ENCODE assay signal across 24 cellular contexts in the genomic region with DNA sequence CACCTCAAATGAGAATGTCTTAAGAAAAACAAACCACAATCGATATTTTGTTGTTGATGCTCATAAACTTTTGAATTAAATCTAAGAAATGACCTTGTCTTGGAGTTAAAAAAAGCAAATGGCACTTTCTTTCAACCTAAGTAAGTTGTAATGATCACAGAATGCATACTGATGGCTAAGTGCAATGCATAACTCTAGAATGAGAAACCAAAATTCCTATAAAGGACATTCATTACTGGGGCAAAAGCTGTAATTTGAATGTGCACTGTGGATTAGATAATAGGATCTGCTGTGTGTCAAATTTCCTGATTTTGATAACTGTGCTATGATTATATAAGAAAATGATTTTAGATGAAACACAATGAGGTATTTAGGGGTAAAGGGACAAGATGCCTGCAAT. TPM values are rescaled to one million over a fixed set of nuclear protein-coding genes. Genes with fewer than 3 reads are reported as not detected.
DNase-seq lines count a peak whose midpoint lies in the region; ATAC-seq and TF ChIP-seq lines count a peak whose summit lies in the region.
"Had no signal": no experiment of that assay in that cellular context is flagged by ENCODE, and none has a peak within 500 bp of the region (broad histone marks: within the 10 kb centered on the region; RNA-seq: fewer than 3 reads in every experiment).

No MANE protein-coding gene starts in this region.

- no peaks in the 10 kb centered on the region for H3K9me3 Mint-ChIP-seq in effector memory CD8-positive, alpha-beta T cell
- H3K9me3 Mint-ChIP-seq in type B pancreatic cell: no peaks in the 10 kb centered on the region
- H3K9me3 Mint-ChIP-seq: activated naive CD8-positive, alpha-beta T cell treated with anti-CD3 and anti-CD28 coated beads, Interleukin-2, amount 10 ng/mL, durations not matched to agents 7 days and 5 days; IgD-negative memory B cell; immature natural killer cell; nephron progenitor cell had no signal

- H3K36me3 ChIP-seq in left ventricle myocardium inferior (no peaks in the 10 kb centered on the region), Karpas-422 (ENCODE audit: insufficient read depth, low read length) (peaks cover 28% of the 10 kb centered on the region; the same call in 1 of the 2 replicates), subcutaneous abdominal adipose tissue (ENCODE audit: control insufficient read depth in 5 of 5, insufficient read depth in 5 of 5, low read length in 5 of 5) (peaks cover 0 to 9% (median 4%) of the 10 kb centered on the region in 5 donors)
- H3K36me3 ChIP-seq: brain microvascular endothelial cell, upper lobe of right lung had no signal

- H3K4me1 ChIP-seq in left ventricle myocardium inferior (peaks cover 86% of the 10 kb centered on the region), right cardiac atrium (ENCODE audit: control insufficient read depth, insufficient read depth, low read length) (peaks cover 16% of the 10 kb centered on the region), Karpas-422 (ENCODE audit: low read length) (peaks cover 100% of the 10 kb centered on the region), subcutaneous abdominal adipose tissue (ENCODE audit: control insufficient read depth in 5 of 5, insufficient read depth in 5 of 5, low read length in 5 of 5) (peaks cover 0 to 38% (median 27%) of the 10 kb centered on the region in 5 donors)

- no peaks in the 10 kb centered on the region for H3K9me2 ChIP-seq in Karpas-422 (replicated peaks; ENCODE audit: insufficient read depth, low read length)

- H3K79me2 ChIP-seq in Karpas-422 (ENCODE audit: low read length): peaks cover 99% of the 10 kb centered on the region

- 74% methylated on average over 1 of the region's 1 CpG for WGBS in right cardiac atrium

- H3K27me3 ChIP-seq in left ventricle myocardium inferior (ENCODE audit: low read depth): no peaks in the 10 kb centered on the region
- no peaks in the 10 kb centered on the region for H3K27me3 ChIP-seq in right cardiac atrium (ENCODE audit: control insufficient read depth, insufficient read depth)
- H3K27me3 ChIP-seq in Karpas-422 (ENCODE audit: low read length): no peaks in the 10 kb centered on the region
- H3K27me3 ChIP-seq in subcutaneous abdominal adipose tissue (ENCODE audit: control insufficient read depth in 5 of 5, insufficient read depth in 4 of 5, low read length in 5 of 5): no peaks in the 10 kb centered on the region
- H3K27me3 ChIP-seq: brain microvascular endothelial cell, heart left ventricle, left lung, stomach, upper lobe of right lung had no signal

- peak overlapping the region; percentile 23 for H3K4me2 ChIP-seq in Karpas-422 (ENCODE audit: low read depth, low read length, poor library complexity, severe bottlenecking)

- H3K9me3 ChIP-seq in left ventricle myocardium inferior (replicated peaks) (no peaks in the 10 kb centered on the region), right cardiac atrium (ENCODE audit: control insufficient read depth, low read length) (no peaks in the 10 kb centered on the region), Karpas-422 (ENCODE audit: low read length) (no peaks in the 10 kb centered on the region), subcutaneous abdominal adipose tissue (ENCODE audit: control insufficient read depth in 5 of 5, low read length in 5 of 5) (no peaks in the 10 kb centered on the region)
- H3K9me3 ChIP-seq: heart left ventricle, left lung, stomach, upper lobe of right lung had no signal

- no peak overlapping the region for H3K4me3 Mint-ChIP-seq in effector memory CD8-positive, alpha-beta T cell
- no peak overlapping the region for H3K4me3 Mint-ChIP-seq in type B pancreatic cell
- H3K4me3 Mint-ChIP-seq: activated naive CD8-positive, alpha-beta T cell treated with anti-CD3 and anti-CD28 coated beads, Interleukin-2, amount 10 ng/mL, durations not matched to agents 7 days and 5 days; immature natural killer cell; nephron progenitor cell had no signal

- no peak overlapping the region for H2AFZ ChIP-seq in Karpas-422 (ENCODE audit: low read length)

- no peak for ATAC-seq in right cardiac atrium
- ATAC-seq in effector memory CD8-positive, alpha-beta T cell (replicated peaks): no peak
- no peak for ATAC-seq in HG03095 (IDR thresholded peaks at IDR 0.05; ENCODE audit: unreplicated experiment)
- ATAC-seq: heart left ventricle, left lung had no signal

- TF ChIP-seq CTCF in left ventricle myocardium inferior (IDR thresholded peaks at IDR 0.05; ENCODE audit: borderline replicate concordance) (no peak), type B pancreatic cell (conservative IDR thresholded peaks at IDR 0.05) (no peak)

- H3K27me3 Mint-ChIP-seq in effector memory CD8-positive, alpha-beta T cell: no peaks in the 10 kb centered on the region
- H3K27me3 Mint-ChIP-seq in type B pancreatic cell: no peaks in the 10 kb centered on the region
- H3K27me3 Mint-ChIP-seq: activated naive CD8-positive, alpha-beta T cell treated with anti-CD3 and anti-CD28 coated beads, Interleukin-2, amount 10 ng/mL, durations not matched to agents 7 days and 5 days; IgD-negative memory B cell had no signal

- H3K9ac ChIP-seq in Karpas-422 (ENCODE audit: low read length) (no peak overlapping the region), subcutaneous abdominal adipose tissue (ENCODE audit: low read length in 5 of 5) (peak overlapping the region in 1 of 5 donors; percentile 34)

- H3K4me3 ChIP-seq in left ventricle myocardium inferior (no peak overlapping the region), right cardiac atrium (ENCODE audit: low read length) (no peak overlapping the region), Karpas-422 (ENCODE audit: low read length) (no peak overlapping the region), subcutaneous abdominal adipose tissue (ENCODE audit: low read depth in 1 of 5, low read length in 5 of 5) (no peak overlapping the region)
- H3K4me3 ChIP-seq: heart left ventricle, left lung, skin epidermis, stomach, upper lobe of right lung had no signal

- H3K36me3 Mint-ChIP-seq in effector memory CD8-positive, alpha-beta T cell (ENCODE audit: insufficient read depth): peaks cover 14% of the 10 kb centered on the region
- H3K36me3 Mint-ChIP-seq in type B pancreatic cell: no peaks in the 10 kb centered on the region

- H3K27ac ChIP-seq in left ventricle myocardium inferior (replicated peaks) (peak overlapping the region; percentile 7), right cardiac atrium (ENCODE audit: low read length) (no peak overlapping the region), Karpas-422 (ENCODE audit: low read length) (peak overlapping the region; percentile 66), subcutaneous abdominal adipose tissue (ENCODE audit: low read depth, low read length) (peak overlapping the region; percentile 11)
- H3K27ac ChIP-seq: brain microvascular endothelial cell, heart left ventricle, left lung, skin epidermis, upper lobe of right lung had no signal

- intact Hi-C loops in left ventricle myocardium inferior (cut with micrococcal nuclease): no loop called here
- intact Hi-C loops in right cardiac atrium (cut with DNase I): no loop called here

- peaks cover 51 to 71% of the 10 kb centered on the region in 2 donors for H3K4me1 Mint-ChIP-seq in effector memory CD8-positive, alpha-beta T cell (ENCODE audit: low read depth in 2 of 2)
- peaks cover 37% of the 10 kb centered on the region for H3K4me1 Mint-ChIP-seq in type B pancreatic cell (ENCODE audit: unreplicated experiment)

- DNase-seq in left ventricle myocardium inferior (no peak), right cardiac atrium (no peak), Karpas-422 (no peak), type B pancreatic cell (ENCODE audit: extremely low spot score, unreplicated experiment) (no peak), KG1 (lab: John Stamatoyannopoulos, UW) (no peak)
- no peak for DNase-seq in effector memory CD8-positive, alpha-beta T cell
- DNase-seq: activated CD4-positive, alpha-beta T cell treated with anti-CD3 and anti-CD28 coated beads for 4 hours; activated naive CD8-positive, alpha-beta T cell treated with anti-CD3 and anti-CD28 coated beads, Interleukin-2, amount 10 ng/mL, durations not matched to agents 7 days and 5 days; activated T-cell treated with anti-CD3 and anti-CD28 coated beads for 4 hours; brain microvascular endothelial cell; heart left ventricle; immature natural killer cell; left lung; NCI-H526 treated with DMSO at 0.1 percent for 48 hours; stimulated activated CD4-positive, alpha-beta T cell treated with anti-CD3 and anti-CD28 coated beads, Interleukin-2, amount 100 ng/mL, for 48 hours; stomach; upper lobe of right lung had no signal

- peak overlapping the region; percentile 22 to 36 for H3K27ac Mint-ChIP-seq in effector memory CD8-positive, alpha-beta T cell
- no peak overlapping the region for H3K27ac Mint-ChIP-seq in type B pancreatic cell
- H3K27ac Mint-ChIP-seq: nephron progenitor cell had no signal

- H4K20me1 ChIP-seq in Karpas-422 (ENCODE audit: insufficient read depth, low read depth, low read length): peaks cover 89% of the 10 kb centered on the region

RNA-seq across cellular contexts. Expression of a gene that starts 14.3 kb away (rescaled TPM):
- 23.0 TPM for total RNA-seq in left ventricle myocardium inferior
- total RNA-seq in right cardiac atrium: 10 to 100 TPM; 15.4 to 18.6 (median 18.2) TPM
- polyA plus RNA-seq in right cardiac atrium: 9.9 TPM
- 160 and 323 TPM in 2 replicates for total RNA-seq in Karpas-422 (2014; rRNA removed; shearing (Covaris generic); ENCODE audit: low replicate concordance)
- 18.2 and 26.6 TPM in 2 replicates for total RNA-seq in type B pancreatic cell (ENCODE audit: low replicate concordance)

RNA-seq across cellular contexts. Expression of a gene that starts 44.9 kb away (rescaled TPM):
- total RNA-seq in left ventricle myocardium inferior: 0.55 TPM
- under 1 TPM in 2 of 4 donors, not detected in 2; 0.35 to 0.37 TPM for total RNA-seq in right cardiac atrium
- not detected for polyA plus RNA-seq in right cardiac atrium
- 0.22 TPM in 1 of 2 replicates, not detected in the other for total RNA-seq in Karpas-422 (2014; rRNA removed; shearing (Covaris generic); ENCODE audit: low replicate concordance)
- total RNA-seq in type B pancreatic cell (ENCODE audit: low replicate concordance): not detected in 2 replicates
- total RNA-seq: Daoy, left lung, posterior vena cava, upper lobe of right lung had no signal
- polyA plus RNA-seq: heart left ventricle, stomach had no signal
